In genomic region chr4:140090215-140090731, GRCh38 we compare ENCODE assay signal across 16 cellular contexts.
DNase-seq lines count a peak whose midpoint lies in the region; ATAC-seq and TF ChIP-seq lines count a peak whose summit lies in the region.
"Had no signal": no experiment of that assay in that cellular context is flagged by ENCODE, and none has a peak within 500 bp of the region (broad histone marks: within the 10 kb centered on the region; RNA-seq: fewer than 3 reads in every experiment).

No MANE protein-coding gene starts in this region.

- H3K27ac ChIP-seq in lower lobe of right lung, result no peak overlapping the region
- H3K27ac ChIP-seq: cardiac muscle cell, suprapubic skin had no signal

- TF ChIP-seq CTCF in lower lobe of right lung (IDR thresholded peaks at IDR 0.05), result no peak

- no peaks in the 10 kb centered on the region for H3K9me3 ChIP-seq in lower lobe of right lung
- H3K9me3 ChIP-seq: suprapubic skin had no signal

- peaks cover 67% of the 10 kb centered on the region for H3K4me1 ChIP-seq in lower lobe of right lung

- no peak overlapping the region for H3K4me3 ChIP-seq in lower lobe of right lung
- H3K4me3 ChIP-seq: cardiac muscle cell, suprapubic skin had no signal

- no peaks in the 10 kb centered on the region for H3K36me3 ChIP-seq in lower lobe of right lung
- H3K36me3 ChIP-seq: cardiac muscle cell, suprapubic skin had no signal

- ATAC-seq in lower lobe of right lung, result peak; percentile 7 to 73
- ATAC-seq: activated CD8-positive, alpha-beta T cell treated with anti-CD3 and anti-CD28 coated beads for 36 hours had no signal

- peak; percentile 83 for DNase-seq in A172 (ENCODE audit: low spot score)
- DNase-seq in HT1080 (ENCODE audit: low read depth), result peak; percentile 78
- DNase-seq in astrocyte of the hippocampus (ENCODE audit: low read depth, low spot score), result peak; percentile 91
- no peak for DNase-seq in lower lobe of right lung
- DNase-seq in stimulated activated CD4-positive, alpha-beta T cell treated with anti-CD3 and anti-CD28 coated beads, Interleukin-15, amount 100 ng/mL, for 24 hours, result no peak
- DNase-seq in activated CD4-positive, CD25-positive, alpha-beta regulatory T cell (lab: John Stamatoyannopoulos, UW), result no peak
- no peak for DNase-seq in NCI-H1092 treated with DMSO at 0.1 percent for 48 hours (lab: John Stamatoyannopoulos, UW)
- DNase-seq in stimulated activated CD4-positive, alpha-beta T cell treated with anti-CD3 and anti-CD28 coated beads, Interleukin-4, amount 100 ng/mL, for 1 hour, result no peak
- DNase-seq: activated CD8-positive, alpha-beta T cell treated with anti-CD3 and anti-CD28 coated beads for 36 hours; activated gamma-delta T cell; DMS53; KBM-7; NCI-H446 treated with DMSO at 0.1 percent for 48 hours; T-helper 9 cell had no signal

- no peaks in the 10 kb centered on the region for H3K27me3 ChIP-seq in lower lobe of right lung (ENCODE audit: low read depth)
- H3K27me3 ChIP-seq: cardiac muscle cell, suprapubic skin had no signal

- intact Hi-C loops in lower lobe of right lung (cut with DNase I), result no loop called here

Comparison
In these comparisons a context has a peak if more than half of its experiments do, and no peak if none do; other contexts are left out.
1. DNase-seq: peak in A172 (single experiment), HT1080 (single experiment) and astrocyte of the hippocampus (single experiment); none in lower lobe of right lung (single experiment), stimulated activated CD4-positive, alpha-beta T cell treated with anti-CD3 and anti-CD28 coated beads, Interleukin-15, amount 100 ng/mL, for 24 hours (single experiment), activated CD4-positive, CD25-positive, alpha-beta regulatory T cell (0 of 4), NCI-H1092 treated with DMSO at 0.1 percent for 48 hours (single experiment) and stimulated activated CD4-positive, alpha-beta T cell treated with anti-CD3 and anti-CD28 coated beads, Interleukin-4, amount 100 ng/mL, for 1 hour (single experiment).